Comparison of ENCODE assay signal across 16 cellular contexts in the genomic region with DNA sequence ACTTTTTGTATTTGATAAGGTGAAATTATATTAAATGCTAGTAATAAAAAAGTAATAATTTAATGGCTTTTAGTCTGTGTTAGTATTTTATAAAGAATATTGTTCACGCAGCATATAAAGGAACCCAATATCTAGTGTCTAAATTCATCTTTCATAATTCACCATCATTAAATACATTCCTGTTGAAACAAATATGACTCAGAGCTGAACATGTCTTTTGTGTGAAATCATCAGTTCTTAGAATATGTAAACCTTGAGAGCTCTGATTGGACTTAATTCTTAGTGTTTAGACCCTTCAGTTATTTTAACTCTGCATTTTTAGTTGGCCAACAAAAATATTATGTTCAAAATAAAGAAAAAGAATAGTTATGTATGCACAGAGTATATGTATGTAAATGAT.
DNase-seq lines count a peak whose midpoint lies in the region; ATAC-seq, FAIRE-seq and TF ChIP-seq lines count a peak whose summit lies in the region.
"Had no signal": no experiment of that assay in that cellular context is flagged by ENCODE, and none has a peak within 500 bp of the region (broad histone marks: within the 10 kb centered on the region; RNA-seq: fewer than 3 reads in every experiment).

No MANE protein-coding gene starts in this region.

- no peaks in the 10 kb centered on the region for H3K9me3 ChIP-seq in astrocyte (ENCODE audit: insufficient read depth, low read depth, low read length)
- H3K9me3 ChIP-seq: suprapubic skin had no signal

- H3K27me3 ChIP-seq in ACC112 (ENCODE audit: insufficient read depth, low read length) (no peaks in the 10 kb centered on the region), astrocyte (ENCODE audit: insufficient read depth, low read length) (no peaks in the 10 kb centered on the region)
- H3K27me3 ChIP-seq: suprapubic skin had no signal

- H3K27ac ChIP-seq in ACC112 (ENCODE audit: low read depth, low read length) (peak overlapping the region; percentile 19; the same call in 1 of the 2 replicates), astrocyte (ENCODE audit: low read depth, low read length) (peak overlapping the region; percentile 6)
- H3K27ac ChIP-seq: suprapubic skin had no signal

- H3K4me1 ChIP-seq in ACC112 (ENCODE audit: control insufficient read depth, insufficient read depth, low read length, unreplicated experiment) (peaks cover 5% of the 10 kb centered on the region), astrocyte (ENCODE audit: insufficient read depth, low read length) (no peaks in the 10 kb centered on the region)
- H3K4me1 ChIP-seq: suprapubic skin had no signal

- TF ChIP-seq CTCF in HFFc6 (IDR thresholded peaks at IDR 0.05) = no peak
- TF ChIP-seq CTCF in astrocyte (IDR thresholded peaks at IDR 0.05; ENCODE audit: insufficient read depth, low read depth, low read length) = no peak
- no peak for TF ChIP-seq CTCF in foreskin fibroblast (IDR thresholded peaks at IDR 0.05; ENCODE audit: low read depth, low read length)

- H3K27ac Mint-ChIP-seq in HFFc6 (no peak overlapping the region), astrocyte (ENCODE audit: unreplicated experiment) (no peak overlapping the region)
- H3K27ac Mint-ChIP-seq: activated naive CD8-positive, alpha-beta T cell had no signal

- H3K9ac ChIP-seq in astrocyte (ENCODE audit: low read length) = no peak overlapping the region

- H3K36me3 ChIP-seq in ACC112 (ENCODE audit: insufficient read depth, low read length) (peaks cover 16% of the 10 kb centered on the region; the same call in 1 of the 2 replicates), astrocyte (ENCODE audit: insufficient read depth, low read length) (peaks cover 41% of the 10 kb centered on the region)

- no peak overlapping the region for H3K4me2 ChIP-seq in astrocyte (ENCODE audit: low read length)

- no peaks in the 10 kb centered on the region for H3K79me2 ChIP-seq in ACC112 (ENCODE audit: control insufficient read depth, insufficient read depth, low read length, unreplicated experiment)
- no peaks in the 10 kb centered on the region for H3K79me2 ChIP-seq in astrocyte (ENCODE audit: insufficient read depth, low read length)

- H3K9me3 Mint-ChIP-seq in HFFc6 (no peaks in the 10 kb centered on the region), astrocyte (ENCODE audit: unreplicated experiment) (no peaks in the 10 kb centered on the region)

- H4K20me1 ChIP-seq in astrocyte (ENCODE audit: insufficient read depth, low read length) = no peaks in the 10 kb centered on the region

- H2AFZ ChIP-seq in ACC112 (ENCODE audit: low read length, unreplicated experiment) (no peak overlapping the region), astrocyte (ENCODE audit: low read depth, low read length) (no peak overlapping the region)

- H3K27me3 Mint-ChIP-seq in HFFc6 (ENCODE audit: insufficient read depth) (peaks cover 1% of the 10 kb centered on the region), astrocyte (ENCODE audit: low read depth, unreplicated experiment) (no peaks in the 10 kb centered on the region)
- H3K27me3 Mint-ChIP-seq: activated naive CD8-positive, alpha-beta T cell had no signal

- no peak overlapping the region for H3K4me3 Mint-ChIP-seq in HFFc6
- H3K4me3 Mint-ChIP-seq in astrocyte (ENCODE audit: unreplicated experiment) = no peak overlapping the region
- H3K4me3 Mint-ChIP-seq: activated naive CD8-positive, alpha-beta T cell had no signal

- DNase-seq in HFFc6 (peak; percentile 25), astrocyte (ENCODE audit: low read depth) (peak; percentile 41), foreskin fibroblast (peak; percentile 16 to 51), NCI-H2227 treated with DMSO at 0.1 percent for 48 hours (lab: John Stamatoyannopoulos, UW) (no peak), DMS53 (lab: John Stamatoyannopoulos, UW) (no peak)
- DNase-seq: activated CD4-positive, alpha-beta T cell treated with anti-CD3 and anti-CD28 coated beads, Interleukin-2, amount 50 U/mL, for 4 hours; activated T-cell treated with anti-CD3 and anti-CD28 coated beads, Interleukin-2, amount 50 U/mL, for 1 hour; glutamatergic neuron; islet precursor cell; NCI-H524 had no signal

- no peak overlapping the region for H3K4me3 ChIP-seq in ACC112 (ENCODE audit: low read depth, low read length)
- H3K4me3 ChIP-seq in astrocyte (ENCODE audit: insufficient read depth, low read depth, low read length) = no peak overlapping the region
- H3K4me3 ChIP-seq in foreskin fibroblast (ENCODE audit: low read depth in 1 of 2, low read length in 2 of 2) = no peak overlapping the region
- H3K4me3 ChIP-seq: suprapubic skin had no signal

- no peak for ATAC-seq in HG03439 (IDR thresholded peaks at IDR 0.05; ENCODE audit: unreplicated experiment)
- no peak for ATAC-seq in HG02884 (IDR thresholded peaks at IDR 0.05; ENCODE audit: unreplicated experiment)

- H3K36me3 Mint-ChIP-seq in HFFc6 (ENCODE audit: low read depth) = peaks cover 49% of the 10 kb centered on the region
- H3K36me3 Mint-ChIP-seq in astrocyte (ENCODE audit: low read depth, unreplicated experiment) = peaks cover 16% of the 10 kb centered on the region

- H3K4me1 Mint-ChIP-seq in HFFc6 (ENCODE audit: low read depth) = peaks cover 9% of the 10 kb centered on the region
- peaks cover 3% of the 10 kb centered on the region for H3K4me1 Mint-ChIP-seq in astrocyte (ENCODE audit: low read depth, unreplicated experiment)

- peak; percentile 32 for FAIRE-seq in astrocyte (lab: Jason Lieb, UNC)
- FAIRE-seq: H1 had no signal

Comparison
In these comparisons a context has a peak if more than half of its experiments do, and no peak if none do; other contexts are left out.
1. DNase-seq: peak in HFFc6 (single experiment), astrocyte (single experiment) and foreskin fibroblast (2 of 2); none in NCI-H2227 treated with DMSO at 0.1 percent for 48 hours (single experiment) and DMS53 (single experiment).